Comparison of ENCODE assay signal across 14 cellular contexts in genomic region chr16:56864910-56865309, GRCh38. TPM values are rescaled to one million over a fixed set of nuclear protein-coding genes. Genes with fewer than 3 reads are reported as not detected.
"Had no signal": no experiment of that assay in that cellular context is flagged by ENCODE, and none has a peak within 500 bp of the region (broad histone marks: within the 10 kb centered on the region; RNA-seq: fewer than 3 reads in every experiment).

Gene SLC12A3 (plus strand): TSS chr16:56865207. CDS start chr16:56865236, 29 bp downstream.

- DNase-seq: activated CD4-positive, alpha-beta T cell treated with anti-CD3 and anti-CD28 coated beads, Interleukin-2, amount 10 ng/mL, durations not matched to agents 24 days and 14 days; activated CD8-positive, alpha-beta memory T cell treated with anti-CD3 and anti-CD28 coated beads for 24 hours; activated naive CD4-positive, alpha-beta T cell treated with anti-CD3 and anti-CD28 coated beads for 36 hours; caudate nucleus; effector memory CD4-positive, alpha-beta T cell; posterior cingulate gyrus; right cardiac atrium; stimulated activated naive CD4-positive, alpha-beta T cell treated with Interleukin-2 at 50 U/mL for 16 hours; SW 1271; upper lobe of right lung had no signal

- H3K4me3 Mint-ChIP-seq: activated CD4-positive, alpha-beta T cell treated with anti-CD3 and anti-CD28 coated beads, Interleukin-2, amount 10 ng/mL, durations not matched to agents 24 days and 14 days; activated naive CD4-positive, alpha-beta T cell treated with anti-CD3 and anti-CD28 coated beads for 36 hours; activated T-helper 17 cell treated with anti-CD3 and anti-CD28 coated beads, Interleukin-2, amount 50 U/mL, for 72 hours; WTC11 had no signal

- H3K36me3 Mint-ChIP-seq: WTC11 had no signal

- H3K27me3 Mint-ChIP-seq: activated CD4-positive, alpha-beta T cell treated with anti-CD3 and anti-CD28 coated beads, Interleukin-2, amount 10 ng/mL, durations not matched to agents 24 days and 14 days; activated T-helper 17 cell treated with anti-CD3 and anti-CD28 coated beads, Interleukin-2, amount 50 U/mL, for 72 hours had no signal

- ATAC-seq: activated T-helper 17 cell treated with anti-CD3 and anti-CD28 coated beads, Interleukin-2, amount 50 U/mL, for 72 hours; gastroesophageal sphincter; upper lobe of right lung; WTC11 had no signal

- H3K9me3 Mint-ChIP-seq: activated CD4-positive, alpha-beta T cell treated with anti-CD3 and anti-CD28 coated beads, Interleukin-2, amount 10 ng/mL, durations not matched to agents 24 days and 14 days; activated naive CD4-positive, alpha-beta T cell treated with anti-CD3 and anti-CD28 coated beads for 36 hours; activated T-helper 17 cell treated with anti-CD3 and anti-CD28 coated beads, Interleukin-2, amount 50 U/mL, for 72 hours; WTC11 had no signal

- H3K27ac Mint-ChIP-seq: activated CD4-positive, alpha-beta T cell treated with anti-CD3 and anti-CD28 coated beads, Interleukin-2, amount 10 ng/mL, durations not matched to agents 24 days and 14 days; activated naive CD4-positive, alpha-beta T cell treated with anti-CD3 and anti-CD28 coated beads for 36 hours; WTC11 had no signal

RNA-seq across cellular contexts. Expression of gene SLC12A3, which starts in this region (rescaled TPM):
- total RNA-seq: activated CD4-positive, alpha-beta T cell treated with anti-CD3 and anti-CD28 coated beads, Interleukin-2, amount 10 ng/mL, durations not matched to agents 24 days and 14 days; activated naive CD4-positive, alpha-beta T cell treated with anti-CD3 and anti-CD28 coated beads for 36 hours; activated T-helper 17 cell treated with anti-CD3 and anti-CD28 coated beads, Interleukin-2, amount 50 U/mL, for 72 hours; gastroesophageal sphincter; right cardiac atrium; temporal lobe; upper lobe of right lung; WTC11 had no signal
